18 cellular contexts compared by ENCODE assay signal in genomic region chr3:187450791-187451190, GRCh38.
DNase-seq lines count a peak whose midpoint lies in the region; ATAC-seq and TF ChIP-seq lines count a peak whose summit lies in the region.
"Had no signal": no experiment of that assay in that cellular context is flagged by ENCODE, and none has a peak within 500 bp of the region (broad histone marks: within the 10 kb centered on the region; RNA-seq: fewer than 3 reads in every experiment).

No MANE protein-coding gene starts in this region.

- H3K9me3 Mint-ChIP-seq in neural progenitor cell, result peaks cover 4% of the 10 kb centered on the region
- no peaks in the 10 kb centered on the region for H3K9me3 Mint-ChIP-seq in CD8-positive, alpha-beta T cell

- DNase-seq in right cardiac atrium (no peak), Right ventricle myocardium superior (no peak), epidermal melanocyte (ENCODE audit: insufficient read length, low spot score) (peak; percentile 61), neural progenitor cell (ENCODE audit: low spot score) (peak; percentile 40), RPMI8226 (no peak)
- no peak for DNase-seq in CD8-positive, alpha-beta T cell
- DNase-seq: DND-41, GM23248, KBM-7, NCI-H1694, NCI-H2171, NCI-H446, OCI-M1, SJCRH30 had no signal

- no peaks in the 10 kb centered on the region for H3F3A ChIP-seq in neural progenitor cell (ENCODE audit: low read depth)

- H3K27ac Mint-ChIP-seq in neural progenitor cell, result peak overlapping the region; percentile 16
- no peak overlapping the region for H3K27ac Mint-ChIP-seq in CD8-positive, alpha-beta T cell

- H3K9ac ChIP-seq in neural progenitor cell, result no peak overlapping the region
- H3K9ac ChIP-seq: BLaER1 treated with 17β-estradiol and CSF1 and Interleukin-3, amounts not matched to agents 10 nM and 100 nM; GM23248 had no signal

- no peaks in the 10 kb centered on the region for H3K27me3 Mint-ChIP-seq in neural progenitor cell (ENCODE audit: insufficient read depth, low read depth)
- peaks cover 8% of the 10 kb centered on the region for H3K27me3 Mint-ChIP-seq in CD8-positive, alpha-beta T cell (ENCODE audit: low read depth)

- intact Hi-C loops in right cardiac atrium (cut with DNase I), result no loop called here
- intact Hi-C loops in Right ventricle myocardium superior (cut with DNase I), result no loop called here
- intact Hi-C loops in CD8-positive, alpha-beta T cell (cut with DNase I, micrococcal nuclease), result no loop called here

- no peaks in the 10 kb centered on the region for H3K79me2 ChIP-seq in neural progenitor cell (ENCODE audit: low read depth)

- H3K27me3 ChIP-seq in right cardiac atrium (ENCODE audit: control insufficient read depth, insufficient read depth) (no peaks in the 10 kb centered on the region), neural progenitor cell (no peaks in the 10 kb centered on the region)
- H3K27me3 ChIP-seq in CD8-positive, alpha-beta T cell (ENCODE audit: insufficient read depth, low read length), result no peaks in the 10 kb centered on the region
- H3K27me3 ChIP-seq: BLaER1 treated with 17β-estradiol and CSF1 and Interleukin-3, amounts not matched to agents 10 nM and 100 nM; SJCRH30 had no signal

- ATAC-seq in right cardiac atrium, result peak; percentile 29 to 47
- ATAC-seq in Right ventricle myocardium superior (ENCODE audit: poor library complexity), result no peak
- ATAC-seq in CD8-positive, alpha-beta T cell, result no peak
- no peak for ATAC-seq in GM19397 (IDR thresholded peaks at IDR 0.05; ENCODE audit: unreplicated experiment)
- no peak for ATAC-seq in GM18519 (IDR thresholded peaks at IDR 0.05; ENCODE audit: low FRiP score, unreplicated experiment)

- no peaks in the 10 kb centered on the region for H3K36me3 ChIP-seq in neural progenitor cell
- no peaks in the 10 kb centered on the region for H3K36me3 ChIP-seq in CD8-positive, alpha-beta T cell (ENCODE audit: insufficient read depth, low read length)
- H3K36me3 ChIP-seq: BLaER1 treated with 17β-estradiol and CSF1 and Interleukin-3, amounts not matched to agents 10 nM and 100 nM; SJCRH30 had no signal

- H3K36me3 Mint-ChIP-seq in neural progenitor cell, result no peaks in the 10 kb centered on the region
- H3K36me3 Mint-ChIP-seq in CD8-positive, alpha-beta T cell, result no peaks in the 10 kb centered on the region

- H3K4me1 ChIP-seq in right cardiac atrium (ENCODE audit: control insufficient read depth, insufficient read depth, low read length) (no peaks in the 10 kb centered on the region), neural progenitor cell (peaks cover 6% of the 10 kb centered on the region)
- H3K4me1 ChIP-seq in CD8-positive, alpha-beta T cell (ENCODE audit: insufficient read depth, low read length), result no peaks in the 10 kb centered on the region
- H3K4me1 ChIP-seq: BLaER1 treated with 17β-estradiol and CSF1 and Interleukin-3, amounts not matched to agents 10 nM and 100 nM; SJCRH30 had no signal

- no peak overlapping the region for H3K27ac ChIP-seq in right cardiac atrium (ENCODE audit: low read length)
- no peak overlapping the region for H3K27ac ChIP-seq in neural progenitor cell
- H3K27ac ChIP-seq in CD8-positive, alpha-beta T cell (ENCODE audit: low read depth, low read length), result no peak overlapping the region
- H3K27ac ChIP-seq: BLaER1 treated with 17β-estradiol and CSF1 and Interleukin-3, amounts not matched to agents 10 nM and 100 nM; GM23248; HL-60; SJCRH30 had no signal

- TF ChIP-seq CTCF in neural progenitor cell (IDR thresholded peaks at IDR 0.05), result no peak
- TF ChIP-seq CTCF in CD8-positive, alpha-beta T cell (IDR thresholded peaks at IDR 0.05), result no peak

- no peaks in the 10 kb centered on the region for H4K20me1 ChIP-seq in neural progenitor cell (ENCODE audit: low read depth)
- H4K20me1 ChIP-seq: BLaER1 treated with 17β-estradiol and CSF1 and Interleukin-3, amounts not matched to agents 10 nM and 100 nM had no signal

- POLR2A ChIA-PET in CD8-positive, alpha-beta T cell (lab: Charles Lee), result no interaction called here

- H3K9me3 ChIP-seq in right cardiac atrium (ENCODE audit: control insufficient read depth, low read length) (no peaks in the 10 kb centered on the region), neural progenitor cell (ENCODE audit: low read depth) (peaks cover 3% of the 10 kb centered on the region)
- no peaks in the 10 kb centered on the region for H3K9me3 ChIP-seq in CD8-positive, alpha-beta T cell (ENCODE audit: low read length)
- H3K9me3 ChIP-seq: SJCRH30 had no signal

- no peak overlapping the region for H3K4me3 Mint-ChIP-seq in neural progenitor cell
- no peak overlapping the region for H3K4me3 Mint-ChIP-seq in CD8-positive, alpha-beta T cell

- no peak overlapping the region for H3K4me2 ChIP-seq in neural progenitor cell
- H3K4me2 ChIP-seq: BLaER1 treated with 17β-estradiol and CSF1 and Interleukin-3, amounts not matched to agents 10 nM and 100 nM had no signal

- no peak overlapping the region for H3K4me3 ChIP-seq in right cardiac atrium (ENCODE audit: low read length)
- H3K4me3 ChIP-seq in neural progenitor cell, result no peak overlapping the region
- H3K4me3 ChIP-seq in CD8-positive, alpha-beta T cell (ENCODE audit: low read depth, low read length), result no peak overlapping the region
- H3K4me3 ChIP-seq: BLaER1 treated with 17β-estradiol and CSF1 and Interleukin-3, amounts not matched to agents 10 nM and 100 nM; GM23248; SJCRH30 had no signal

- no peak overlapping the region for H2AFZ ChIP-seq in neural progenitor cell (replicated peaks)
- H2AFZ ChIP-seq: GM23248 had no signal

- CTCF ChIA-PET in CD8-positive, alpha-beta T cell (lab: Charles Lee), result no interaction called here

- peaks cover 17% of the 10 kb centered on the region for H3K4me1 Mint-ChIP-seq in neural progenitor cell
- H3K4me1 Mint-ChIP-seq in CD8-positive, alpha-beta T cell (ENCODE audit: low read depth), result no peaks in the 10 kb centered on the region

- WGBS in right cardiac atrium, result 36% methylated on average over 4 of the region's 4 CpGs

Comparison
In these comparisons a context has a peak if more than half of its experiments do, and no peak if none do; other contexts are left out.
1. ATAC-seq: peak in right cardiac atrium (2 of 2); none in Right ventricle myocardium superior (single experiment), CD8-positive, alpha-beta T cell (single experiment), GM19397 (single experiment) and GM18519 (single experiment).
2. DNase-seq: peak in epidermal melanocyte (single experiment) and neural progenitor cell (single experiment); none in right cardiac atrium (0 of 3), Right ventricle myocardium superior (single experiment), RPMI8226 (single experiment) and CD8-positive, alpha-beta T cell (0 of 7).